14 cellular contexts compared by ENCODE assay signal in genomic region chr14:97975960-97976359, GRCh38.
DNase-seq lines count a peak whose midpoint lies in the region; ATAC-seq, FAIRE-seq and TF ChIP-seq lines count a peak whose summit lies in the region.
"Had no signal": no experiment of that assay in that cellular context is flagged by ENCODE, and none has a peak within 500 bp of the region (broad histone marks: within the 10 kb centered on the region; RNA-seq: fewer than 3 reads in every experiment).

No MANE protein-coding gene starts in this region.

- H3K36me3 ChIP-seq in CD4-positive, alpha-beta memory T cell (ENCODE audit: insufficient read depth, low read length) = no peaks in the 10 kb centered on the region
- no peaks in the 10 kb centered on the region for H3K36me3 ChIP-seq in Loucy (ENCODE audit: insufficient read depth, low read length)

- H3K9me2 ChIP-seq in Loucy (replicated peaks; ENCODE audit: low read depth, low read length) = no peaks in the 10 kb centered on the region

- no peaks in the 10 kb centered on the region for H3K27me3 ChIP-seq in CD4-positive, alpha-beta memory T cell (ENCODE audit: insufficient read depth, low read length)
- H3K27me3 ChIP-seq in Loucy (ENCODE audit: insufficient read depth, low read length, poor library complexity, severe bottlenecking) (no peaks in the 10 kb centered on the region), mononuclear cell (ENCODE audit: insufficient read depth, low read length) (no peaks in the 10 kb centered on the region)

- H3K4me1 ChIP-seq in CD4-positive, alpha-beta memory T cell (ENCODE audit: insufficient read depth, low read length) = peaks cover 68% of the 10 kb centered on the region
- H3K4me1 ChIP-seq in Loucy (ENCODE audit: insufficient read depth, low read length, poor library complexity, severe bottlenecking) (peaks cover 48% of the 10 kb centered on the region), mononuclear cell (ENCODE audit: insufficient read depth, low read length) (peaks cover 17% of the 10 kb centered on the region)

- no peaks in the 10 kb centered on the region for H4K20me1 ChIP-seq in Loucy (ENCODE audit: insufficient read depth, low read length, poor library complexity, severe bottlenecking)

- POLR2A ChIA-PET in CD4-positive, alpha-beta memory T cell (lab: Charles Lee; ENCODE audit: partially characterized antibody) = interaction anchor here (1.0 to 4.2 kb wide), 16 partner anchors 17 to 1292 kb away, joined by 3 to 197 read pairs (median 13); partner anchors contain the start of gene BCL11B

- peak overlapping the region; percentile 91 for H3K4me2 ChIP-seq in Loucy (ENCODE audit: low read depth, low read length, poor library complexity, severe bottlenecking)

- CTCF ChIA-PET in CD4-positive, alpha-beta memory T cell (lab: Charles Lee; ENCODE audit: partially characterized antibody) = interaction anchor here (1.0 to 4.8 kb wide), 5 partner anchors 16 to 1291 kb away, joined by 4 to 64 read pairs (median 36); no protein-coding TSS in a partner anchor

- intact Hi-C loops in CD4-positive, alpha-beta memory T cell (cut with micrococcal nuclease) = loop anchor here (5.0 to 10.0 kb wide), 8 partner anchors 246 to 1216 kb away; no protein-coding TSS in a partner anchor

- peak overlapping the region; percentile 32 to 64 for H3K4me3 ChIP-seq in CD4-positive, alpha-beta memory T cell (ENCODE audit: low read length in 2 of 2)
- H3K4me3 ChIP-seq in Loucy (ENCODE audit: low read length, poor library complexity, severe bottlenecking) = peak overlapping the region; percentile 81
- peak overlapping the region; percentile 41 for H3K4me3 ChIP-seq in mononuclear cell (ENCODE audit: low read length)

- peak overlapping the region; percentile 73 for H3K27ac ChIP-seq in CD4-positive, alpha-beta memory T cell (ENCODE audit: low read depth, low read length)
- H3K27ac ChIP-seq: VCaP had no signal

- H3K9me3 ChIP-seq in CD4-positive, alpha-beta memory T cell (ENCODE audit: control insufficient read depth in 1 of 2, low read length in 2 of 2) = no peaks in the 10 kb centered on the region
- H3K9me3 ChIP-seq in Loucy (ENCODE audit: insufficient read depth, low read depth, low read length) = no peaks in the 10 kb centered on the region
- no peaks in the 10 kb centered on the region for H3K9me3 ChIP-seq in mononuclear cell (ENCODE audit: low read depth, low read length)

- no peak for TF ChIP-seq POLR2A in GM12892 (IDR thresholded peaks at IDR 0.05; ENCODE audit: low read depth, low read length)

- no peak for ATAC-seq in activated naive CD4-positive, alpha-beta T cell treated with anti-CD3 and anti-CD28 coated beads, Interleukin-2, amount 50 U/mL, for 72 hours
- ATAC-seq: esophagus mucosa had no signal

- peak overlapping the region; percentile 85 for H3K9ac ChIP-seq in Loucy (ENCODE audit: low read depth, low read length, poor library complexity, severe bottlenecking)

- peak overlapping the region; percentile 86 to 95 (median 92) for H3K4me3 Mint-ChIP-seq in CD4-positive, alpha-beta memory T cell

- peak overlapping the region; percentile 95 to 97 (median 96) for H3K27ac Mint-ChIP-seq in CD4-positive, alpha-beta memory T cell
- peak overlapping the region; percentile 97 to 98 for H3K27ac Mint-ChIP-seq in activated naive CD4-positive, alpha-beta T cell treated with anti-CD3 and anti-CD28 coated beads, Interleukin-2, amount 50 U/mL, for 72 hours
- H3K27ac Mint-ChIP-seq: progenitor cell of endocrine pancreas had no signal

- peaks cover 0 to 6% (median 0%) of the 10 kb centered on the region in 8 donors for H3K9me3 Mint-ChIP-seq in CD4-positive, alpha-beta memory T cell
- peaks cover 9 to 13% of the 10 kb centered on the region in 2 donors for H3K9me3 Mint-ChIP-seq in activated naive CD4-positive, alpha-beta T cell treated with anti-CD3 and anti-CD28 coated beads, Interleukin-2, amount 50 U/mL, for 72 hours

- peaks cover 60 to 91% (median 71%) of the 10 kb centered on the region in 4 donors for H3K4me1 Mint-ChIP-seq in CD4-positive, alpha-beta memory T cell

- H3K79me2 ChIP-seq in Loucy (ENCODE audit: insufficient read depth, low read length) = peaks cover 27% of the 10 kb centered on the region

- DNase-seq in CD4-positive, alpha-beta memory T cell = peak in 2 of 5 donors; percentile 14 to 41
- no peak for DNase-seq in activated naive CD4-positive, alpha-beta T cell treated with anti-CD3 and anti-CD28 coated beads, Interleukin-2, amount 50 U/mL, for 72 hours (ENCODE audit: low spot score in 2 of 2)
- DNase-seq in HK-2 (ENCODE audit: unreplicated experiment) (no peak), germinal center (ENCODE audit: low spot score) (no peak), GM12892 (ENCODE audit: insufficient read length) (no peak)
- DNase-seq: hypothalamus, NCI-H345 had no signal

- peaks cover 27 to 45% of the 10 kb centered on the region in 2 donors for H3K36me3 Mint-ChIP-seq in CD4-positive, alpha-beta memory T cell
- peaks cover 32 to 57% of the 10 kb centered on the region in 2 donors for H3K36me3 Mint-ChIP-seq in activated naive CD4-positive, alpha-beta T cell treated with anti-CD3 and anti-CD28 coated beads, Interleukin-2, amount 50 U/mL, for 72 hours

- no peak for TF ChIP-seq CTCF in Loucy (conservative IDR thresholded peaks at IDR 0.05; ENCODE audit: low read length)

- H2AFZ ChIP-seq in Loucy (ENCODE audit: low read length) = no peak overlapping the region

- no peaks in the 10 kb centered on the region for H3F3A ChIP-seq in Loucy (ENCODE audit: low read depth)

- FAIRE-seq in GM12892 (lab: Jason Lieb, UNC) = no peak
- FAIRE-seq: colon, GM18507 had no signal

- H3K27me3 Mint-ChIP-seq in CD4-positive, alpha-beta memory T cell = peaks cover 0 to 2% of the 10 kb centered on the region in 2 donors
